In genomic region chr4:94567811-94568210, GRCh38 we compare ENCODE assay signal across 13 cellular contexts.
A peak's percentile ranks its signal among the peaks of the same experiment; 100 is the strongest.
DNase-seq lines count a peak whose midpoint lies in the region; ATAC-seq and TF ChIP-seq lines count a peak whose summit lies in the region.
"Had no signal": no experiment of that assay in that cellular context is flagged by ENCODE, and none has a peak within 500 bp of the region (broad histone marks: within the 10 kb centered on the region; RNA-seq: fewer than 3 reads in every experiment).

No MANE protein-coding gene starts in this region.

- no peaks in the 10 kb centered on the region for H3K36me3 ChIP-seq in mesenchymal stem cell (ENCODE audit: control insufficient read depth in 1 of 2, insufficient read depth in 2 of 2, low read depth in 1 of 2, low read length in 2 of 2)
- no peaks in the 10 kb centered on the region for H3K36me3 ChIP-seq in tibial nerve
- H3K36me3 ChIP-seq: heart left ventricle had no signal

- H4K91ac ChIP-seq in mesenchymal stem cell (ENCODE audit: low read length), result no peak overlapping the region

- no peak for TF ChIP-seq POLR2A in tibial nerve (IDR thresholded peaks at IDR 0.05)

- H3K4me2 ChIP-seq in mesenchymal stem cell (ENCODE audit: low read length, poor library complexity, severe bottlenecking), result no peak overlapping the region

- H3K27ac ChIP-seq in mesenchymal stem cell (ENCODE audit: low read length, poor library complexity, severe bottlenecking) (no peak overlapping the region), tibial nerve (no peak overlapping the region)

- H3K23ac ChIP-seq in mesenchymal stem cell (ENCODE audit: low read length in 2 of 2), result no peak overlapping the region

- no peak overlapping the region for H3K18ac ChIP-seq in mesenchymal stem cell (ENCODE audit: low read depth in 1 of 2, low read length in 2 of 2)

- H3K4me1 ChIP-seq in mesenchymal stem cell (ENCODE audit: control insufficient read depth, insufficient read depth, low read depth, low read length), result no peaks in the 10 kb centered on the region
- peaks cover 0 to 17% (median 5%) of the 10 kb centered on the region in 4 donors for H3K4me1 ChIP-seq in tibial nerve

- H2BK12ac ChIP-seq in mesenchymal stem cell (ENCODE audit: low read length in 2 of 2), result no peak overlapping the region

- TF ChIP-seq CTCF in tibial nerve (IDR thresholded peaks at IDR 0.05), result no peak

- H3K27me3 ChIP-seq in mesenchymal stem cell (ENCODE audit: control insufficient read depth in 1 of 2, insufficient read depth in 1 of 2, low read length in 2 of 2) (no peaks in the 10 kb centered on the region), tibial nerve (no peaks in the 10 kb centered on the region)
- H3K27me3 ChIP-seq: heart left ventricle had no signal

- no peak overlapping the region for H2BK120ac ChIP-seq in mesenchymal stem cell (ENCODE audit: low read depth, low read length)

- WGBS in mesenchymal stem cell, result 56% methylated on average over 2 of the region's 5 CpGs
- 53 to 55% methylated on average over 5 of the region's 5 CpGs for WGBS in tibial nerve, 2 donors

- peak; percentile 78 for ATAC-seq in GM18861 (IDR thresholded peaks at IDR 0.05; ENCODE audit: unreplicated experiment)
- ATAC-seq in GM21529 (IDR thresholded peaks at IDR 0.05; ENCODE audit: unreplicated experiment), result peak; percentile 74
- peak; percentile 53 for ATAC-seq in HG03469 (IDR thresholded peaks at IDR 0.05; ENCODE audit: unreplicated experiment)
- ATAC-seq: activated T-helper 17 cell treated with anti-CD3 and anti-CD28 coated beads, Interleukin-2, amount 50 U/mL, for 72 hours; heart left ventricle; mucosa of descending colon had no signal

- H3K9me3 ChIP-seq in mesenchymal stem cell (ENCODE audit: control insufficient read depth, low read length) (no peaks in the 10 kb centered on the region), tibial nerve (no peaks in the 10 kb centered on the region)
- H3K9me3 ChIP-seq: heart left ventricle, mucosa of descending colon had no signal

- H2BK5ac ChIP-seq in mesenchymal stem cell (ENCODE audit: low read depth, low read length, poor library complexity, severe bottlenecking), result no peak overlapping the region

- H4K8ac ChIP-seq in mesenchymal stem cell (ENCODE audit: low read length), result no peak overlapping the region

- H3K4me3 ChIP-seq in mesenchymal stem cell (ENCODE audit: insufficient read depth in 1 of 2, low read depth in 1 of 2, low read length in 2 of 2) (peak overlapping the region in 1 of 2 experiments; percentile 57), tibial nerve (no peak overlapping the region)
- H3K4me3 ChIP-seq: mucosa of descending colon had no signal

- DNase-seq in mesenchymal stem cell (no peak), tibial nerve (ENCODE audit: low spot score in 2 of 2) (no peak), kidney tubule cell (ENCODE audit: low spot score) (no peak), NCI-H146 treated with DMSO at 0.1 percent for 48 hours (lab: John Stamatoyannopoulos, UW; ENCODE audit: unreplicated experiment) (no peak), SKM-1 treated with dmso at 0.1 percent for 144 hours (lab: John Stamatoyannopoulos, UW; ENCODE audit: unreplicated experiment) (no peak)
- DNase-seq: DMS53, heart left ventricle, mucosa of descending colon, NCI-H2107 had no signal

- no peak for TF ChIP-seq EP300 in tibial nerve (IDR thresholded peaks at IDR 0.05)

- peaks cover 6% of the 10 kb centered on the region for H3K79me1 ChIP-seq in mesenchymal stem cell (replicated peaks; ENCODE audit: low read length, poor library complexity, severe bottlenecking)

- H3K14ac ChIP-seq in mesenchymal stem cell (ENCODE audit: low read length in 2 of 2), result no peak overlapping the region

- H2BK15ac ChIP-seq in mesenchymal stem cell (ENCODE audit: low read depth, poor library complexity, severe bottlenecking), result no peak overlapping the region

- H2AK5ac ChIP-seq in mesenchymal stem cell (ENCODE audit: low read length, severe bottlenecking), result no peak overlapping the region

- H3K9ac ChIP-seq in mesenchymal stem cell (ENCODE audit: low read length), result peak overlapping the region; percentile 58

- H2AFZ ChIP-seq in mesenchymal stem cell (ENCODE audit: low read depth, low read length), result no peak overlapping the region

- H3K4ac ChIP-seq in mesenchymal stem cell (ENCODE audit: low read depth in 1 of 2, low read length in 2 of 2), result no peak overlapping the region
